Comparison of ENCODE assay signal across 17 cellular contexts in genomic region chr5:122907238-122907637, GRCh38.
DNase-seq lines count a peak whose midpoint lies in the region; ATAC-seq and TF ChIP-seq lines count a peak whose summit lies in the region.
"Had no signal": no experiment of that assay in that cellular context is flagged by ENCODE, and none has a peak within 500 bp of the region (broad histone marks: within the 10 kb centered on the region; RNA-seq: fewer than 3 reads in every experiment).

No MANE protein-coding gene starts in this region.

- intact Hi-C loops in Caco-2 (cut with micrococcal nuclease; ENCODE audit: unreplicated experiment) = loop anchor here (10.0 kb wide), 1 partner anchor 708 kb away; no protein-coding TSS in a partner anchor
- intact Hi-C loops in naive thymus-derived CD4-positive, alpha-beta T cell (cut with micrococcal nuclease) = loop anchor here in 1 of 2 donors (10.0 kb wide), 1 partner anchor 458 kb away; no protein-coding TSS in a partner anchor
- intact Hi-C loops in transverse colon (cut with DNase I; ENCODE audit: low total_unique reads) = no loop called here
- intact Hi-C loops in mucosa of descending colon (cut with DNase I, micrococcal nuclease) = no loop called here

- H3K9me3 ChIP-seq in Caco-2 (no peaks in the 10 kb centered on the region), mesodermal cell (ENCODE audit: control insufficient read depth, low read length) (no peaks in the 10 kb centered on the region), transverse colon (no peaks in the 10 kb centered on the region), mucosa of descending colon (no peaks in the 10 kb centered on the region)
- no peaks in the 10 kb centered on the region for H3K9me3 ChIP-seq in naive thymus-derived CD4-positive, alpha-beta T cell (ENCODE audit: control insufficient read depth in 2 of 3, low read length in 3 of 3)
- H3K9me3 ChIP-seq: prostate gland had no signal

- no peaks in the 10 kb centered on the region for H3K36me3 ChIP-seq in Caco-2 (ENCODE audit: control insufficient read depth, insufficient read depth, low read length)
- H3K36me3 ChIP-seq in mesodermal cell (ENCODE audit: control insufficient read depth, insufficient read depth, low read length) = no peaks in the 10 kb centered on the region
- H3K36me3 ChIP-seq in naive thymus-derived CD4-positive, alpha-beta T cell (ENCODE audit: control insufficient read depth in 2 of 3, insufficient read depth in 3 of 3, low read length in 3 of 3) = no peaks in the 10 kb centered on the region
- H3K36me3 ChIP-seq in transverse colon = no peaks in the 10 kb centered on the region
- H3K36me3 ChIP-seq in mucosa of descending colon (ENCODE audit: low read depth) = no peaks in the 10 kb centered on the region
- H3K36me3 ChIP-seq: prostate gland had no signal

- H3K4me3 Mint-ChIP-seq in Caco-2 (ENCODE audit: unreplicated experiment) = peak overlapping the region; percentile 30
- no peak overlapping the region for H3K4me3 Mint-ChIP-seq in naive thymus-derived CD4-positive, alpha-beta T cell
- H3K4me3 Mint-ChIP-seq: stimulated activated naive B cell treated with anti-CD40 and anti-IgM and Interleukin-4, amounts not matched to agents 10 μg/mL and 1 μg/mL and 100 μg/mL, for 72 hours had no signal

- in situ Hi-C loops in transverse colon (cut with MboI; ENCODE audit: low pct_ligation_motif_present in 1 of 4, low pct_unique_long_range_greater_than_20kb in 1 of 4, low sequenced_read_pairs in 3 of 4) = no loop called here

- H3K27ac ChIP-seq in mesodermal cell (ENCODE audit: low read depth, low read length, severe bottlenecking) = peak overlapping the region; percentile 84
- no peak overlapping the region for H3K27ac ChIP-seq in naive thymus-derived CD4-positive, alpha-beta T cell (ENCODE audit: low read depth, low read length)
- no peak overlapping the region for H3K27ac ChIP-seq in transverse colon
- H3K27ac ChIP-seq: HL-60, prostate gland had no signal

- H3K27me3 ChIP-seq in Caco-2 (replicated peaks; ENCODE audit: control insufficient read depth, insufficient read depth, low read length) (no peaks in the 10 kb centered on the region), transverse colon (no peaks in the 10 kb centered on the region)
- H3K27me3 ChIP-seq in naive thymus-derived CD4-positive, alpha-beta T cell (ENCODE audit: control insufficient read depth in 2 of 2, insufficient read depth in 2 of 2, low read length in 2 of 2) = no peaks in the 10 kb centered on the region

- 17% methylated on average over 2 of the region's 4 CpGs; no CpG with 5 or more reads in 1 of the 2 experiments for whole genome bisulfite sequencing in mesodermal cell (ENCODE audit: insufficient coverage in 2 of 2), 2 experiments
- WGBS in transverse colon (ENCODE audit: low coverage in 1 of 2), 2 donors = 79 to 85% methylated on average over 4 of the region's 4 CpGs

- no peaks in the 10 kb centered on the region for H3K36me3 Mint-ChIP-seq in Caco-2 (ENCODE audit: insufficient read depth, unreplicated experiment)
- no peaks in the 10 kb centered on the region for H3K36me3 Mint-ChIP-seq in naive thymus-derived CD4-positive, alpha-beta T cell
- H3K36me3 Mint-ChIP-seq: stimulated activated naive B cell treated with anti-CD40 and anti-IgM and Interleukin-4, amounts not matched to agents 10 μg/mL and 1 μg/mL and 100 μg/mL, for 72 hours had no signal

- POLR2A ChIA-PET in Caco-2 (lab: Charles Lee) = no interaction called here
- POLR2A ChIA-PET in naive thymus-derived CD4-positive, alpha-beta T cell (lab: Charles Lee) = no interaction called here

- no peak for ATAC-seq in naive thymus-derived CD4-positive, alpha-beta T cell
- ATAC-seq in mucosa of descending colon = no peak
- ATAC-seq: stimulated activated naive B cell treated with anti-CD40 and anti-IgM and Interleukin-4, amounts not matched to agents 10 μg/mL and 1 μg/mL and 100 μg/mL, for 72 hours had no signal

- CTCF ChIA-PET in Caco-2 (lab: Charles Lee) = interaction anchor here (0.6 kb wide), 2 partner anchors 210 to 390 kb away, joined by 3 to 5 read pairs; no protein-coding TSS in a partner anchor
- CTCF ChIA-PET in naive thymus-derived CD4-positive, alpha-beta T cell (lab: Charles Lee) = interaction anchor here (0.6 kb wide), 1 partner anchor 22 kb away, joined by 10 read pairs; no protein-coding TSS in a partner anchor

- no peak for TF ChIP-seq EP300 in transverse colon (IDR thresholded peaks at IDR 0.05; ENCODE audit: low read depth)

- H3K4me1 Mint-ChIP-seq in Caco-2 (ENCODE audit: low read depth, unreplicated experiment) = peaks cover 33% of the 10 kb centered on the region
- H3K4me1 Mint-ChIP-seq in naive thymus-derived CD4-positive, alpha-beta T cell = peaks cover 4 to 11% (median 8%) of the 10 kb centered on the region in 7 donors
- H3K4me1 Mint-ChIP-seq: stimulated activated naive B cell treated with anti-CD40 and anti-IgM and Interleukin-4, amounts not matched to agents 10 μg/mL and 1 μg/mL and 100 μg/mL, for 72 hours had no signal

- peak; percentile 50 to 58 for DNase-seq in Caco-2
- peak; percentile 86 for DNase-seq in M059J (ENCODE audit: low read depth)
- DNase-seq in choroid plexus epithelial cell (ENCODE audit: low read depth) = peak; percentile 24
- no peak for DNase-seq in naive thymus-derived CD4-positive, alpha-beta T cell
- DNase-seq in transverse colon = no peak
- no peak for DNase-seq in MV-4-11 (lab: John Stamatoyannopoulos, UW)
- no peak for DNase-seq in mucosa of descending colon
- DNase-seq: C1 segment of cervical spinal cord; GDM1; NCI-H1092; NCI-H524; SHP77; stimulated activated CD4-positive, alpha-beta T cell treated with anti-CD3 and anti-CD28 coated beads, Interleukin-2, amount 100 ng/mL, for 24 hours; stimulated activated naive B cell treated with anti-CD40 and anti-IgM and Interleukin-4, amounts not matched to agents 10 μg/mL and 1 μg/mL and 100 μg/mL, for 72 hours had no signal

- H3K9me3 Mint-ChIP-seq in Caco-2 (ENCODE audit: unreplicated experiment) = no peaks in the 10 kb centered on the region
- H3K9me3 Mint-ChIP-seq in naive thymus-derived CD4-positive, alpha-beta T cell = peaks cover 0 to 5% (median 0%) of the 10 kb centered on the region in 11 donors
- H3K9me3 Mint-ChIP-seq: stimulated activated naive B cell treated with anti-CD40 and anti-IgM and Interleukin-4, amounts not matched to agents 10 μg/mL and 1 μg/mL and 100 μg/mL, for 72 hours had no signal

- H3K27me3 Mint-ChIP-seq in Caco-2 (ENCODE audit: insufficient read depth, unreplicated experiment) = no peaks in the 10 kb centered on the region
- no peaks in the 10 kb centered on the region for H3K27me3 Mint-ChIP-seq in naive thymus-derived CD4-positive, alpha-beta T cell
- H3K27me3 Mint-ChIP-seq: stimulated activated naive B cell treated with anti-CD40 and anti-IgM and Interleukin-4, amounts not matched to agents 10 μg/mL and 1 μg/mL and 100 μg/mL, for 72 hours had no signal

- no peak overlapping the region for H3K4me3 ChIP-seq in Caco-2 (ENCODE audit: low read depth, low read length)
- H3K4me3 ChIP-seq in choroid plexus epithelial cell (ENCODE audit: low read depth, low read length) = no peak overlapping the region
- no peak overlapping the region for H3K4me3 ChIP-seq in mesodermal cell (ENCODE audit: extremely low read depth, insufficient read depth, low read length, poor library complexity, severe bottlenecking)
- H3K4me3 ChIP-seq in naive thymus-derived CD4-positive, alpha-beta T cell (ENCODE audit: low read length) = no peak overlapping the region
- no peak overlapping the region for H3K4me3 ChIP-seq in transverse colon
- H3K4me3 ChIP-seq in mucosa of descending colon = no peak overlapping the region
- H3K4me3 ChIP-seq: prostate gland had no signal

- TF ChIP-seq CTCF in Caco-2 (IDR thresholded peaks at IDR 0.05; ENCODE audit: insufficient read depth in 1 of 2, low read depth in 1 of 2, low read length in 1 of 2, severe bottlenecking in 1 of 2, unreplicated experiment in 1 of 2) = no peak
- TF ChIP-seq CTCF in choroid plexus epithelial cell (conservative IDR thresholded peaks at IDR 0.05; ENCODE audit: low read depth, low read length) = no peak
- TF ChIP-seq CTCF in transverse colon (IDR thresholded peaks at IDR 0.05) = no peak
- no peak for TF ChIP-seq CTCF in mucosa of descending colon (IDR thresholded peaks at IDR 0.05)

- no TSS peak for BruUV-seq in Caco-2 (replicated peaks; lab: Mats Ljungman, UMichigan)

- H3K4me1 ChIP-seq in Caco-2 = peaks cover 32% of the 10 kb centered on the region
- peaks cover 8% of the 10 kb centered on the region for H3K4me1 ChIP-seq in mesodermal cell (ENCODE audit: control insufficient read depth, insufficient read depth, low read length, poor library complexity, severe bottlenecking)
- H3K4me1 ChIP-seq in naive thymus-derived CD4-positive, alpha-beta T cell (ENCODE audit: control insufficient read depth in 2 of 2, insufficient read depth in 2 of 2, low read length in 2 of 2) = peaks cover 3 to 9% of the 10 kb centered on the region in 2 donors
- no peaks in the 10 kb centered on the region for H3K4me1 ChIP-seq in transverse colon
- no peaks in the 10 kb centered on the region for H3K4me1 ChIP-seq in mucosa of descending colon (ENCODE audit: low read depth)
- H3K4me1 ChIP-seq: prostate gland had no signal

- peak overlapping the region; percentile 75 for H3K27ac Mint-ChIP-seq in Caco-2 (ENCODE audit: unreplicated experiment)
- no peak overlapping the region for H3K27ac Mint-ChIP-seq in naive thymus-derived CD4-positive, alpha-beta T cell
- H3K27ac Mint-ChIP-seq: stimulated activated naive B cell treated with anti-CD40 and anti-IgM and Interleukin-4, amounts not matched to agents 10 μg/mL and 1 μg/mL and 100 μg/mL, for 72 hours had no signal

- no peak for TF ChIP-seq POLR2A in transverse colon (IDR thresholded peaks at IDR 0.05)

Comparison
In these comparisons a context has a peak if more than half of its experiments do, and no peak if none do; other contexts are left out.
1. DNase-seq: peak in Caco-2 (2 of 2), M059J (single experiment) and choroid plexus epithelial cell (single experiment); none in naive thymus-derived CD4-positive, alpha-beta T cell (0 of 9), transverse colon (single experiment), MV-4-11 (single experiment) and mucosa of descending colon (0 of 3).